ENCODE assay signal across 9 cellular contexts in genomic region chr7:117012284-117013174, GRCh38. TPM values are rescaled to one million over a fixed set of nuclear protein-coding genes. Genes with fewer than 3 reads are reported as not detected.
DNase-seq lines count a peak whose midpoint lies in the region; TF ChIP-seq lines count a peak whose summit lies in the region.
"Had no signal": no experiment of that assay in that cellular context is flagged by ENCODE, and none has a peak within 500 bp of the region (broad histone marks: within the 10 kb centered on the region; RNA-seq: fewer than 3 reads in every experiment).

No MANE protein-coding gene starts in this region.

- in situ Hi-C loops in astrocyte of the cerebellum (cut with HindIII; ENCODE audit: low sequenced_read_pairs), result no loop called here

- no peaks in the 10 kb centered on the region for H3K9me3 Mint-ChIP-seq in neural crest cell

- no peaks in the 10 kb centered on the region for H3K4me1 Mint-ChIP-seq in neural crest cell

- TF ChIP-seq CTCF in astrocyte of the cerebellum (IDR thresholded peaks at IDR 0.05; ENCODE audit: low read depth, low read length, missing control alignments), result peak; percentile 53
- TF ChIP-seq CTCF in neural crest cell (conservative IDR thresholded peaks at IDR 0.05), result peak; percentile 56

- DNase-seq in NCI-H1092 treated with DMSO at 0.1 percent for 48 hours (lab: John Stamatoyannopoulos, UW), result peak; percentile 52
- no peak for DNase-seq in NCI-H1092 (lab: John Stamatoyannopoulos, UW)
- peak; percentile 27 for DNase-seq in H7
- peak; percentile 49 for DNase-seq in M059J (ENCODE audit: low read depth)
- peak; percentile 27 for DNase-seq in astrocyte of the cerebellum (ENCODE audit: low read depth)
- no peak for DNase-seq in neural crest cell (ENCODE audit: low read depth, low spot score)
- no peak for DNase-seq in NK-92 treated with Interleukin-12 subunit alpha and Interleukin-12 subunit beta, amount 100 ng/mL, for 24 hours (lab: John Stamatoyannopoulos, UW)
- no peak for DNase-seq in midbrain (lab: John Stamatoyannopoulos, UW)

- H3K27me3 ChIP-seq in H7 (ENCODE audit: control insufficient read depth, insufficient read depth, low read length), result no peaks in the 10 kb centered on the region
- H3K27me3 ChIP-seq: BLaER1 had no signal

- H3K4me3 Mint-ChIP-seq in neural crest cell, result no peak overlapping the region

- H3K36me3 Mint-ChIP-seq in neural crest cell (ENCODE audit: low read depth), result no peaks in the 10 kb centered on the region

- H3K4me3 ChIP-seq in H7 (ENCODE audit: insufficient read depth, low read depth, low read length) (no peak overlapping the region), astrocyte of the cerebellum (ENCODE audit: low read depth, low read length) (no peak overlapping the region)
- H3K4me3 ChIP-seq: BLaER1 had no signal

- no peak overlapping the region for H3K27ac Mint-ChIP-seq in neural crest cell (ENCODE audit: unreplicated experiment)

- no peaks in the 10 kb centered on the region for H3K36me3 ChIP-seq in H7 (replicated peaks; ENCODE audit: control insufficient read depth, insufficient read depth, low read length)
- H3K36me3 ChIP-seq: BLaER1 had no signal

- H3K27me3 Mint-ChIP-seq in neural crest cell (ENCODE audit: low read depth), result no peaks in the 10 kb centered on the region

RNA-seq across cellular contexts. Expression of gene ST7, which starts 59.2 kb away (rescaled TPM):
- total RNA-seq in H7 (2014; rRNA removed; shearing (Covaris generic)), result 9.7 and 13.4 TPM in 2 replicates
- 27.2 and 36.8 TPM in 2 replicates for total RNA-seq in M059J (2014; rRNA removed; shearing (Covaris generic))
- total RNA-seq in neural crest cell, result 22.4 and 25.5 TPM in 2 replicates

Comparison
In these comparisons a context has a peak if more than half of its experiments do, and no peak if none do; other contexts are left out.
1. DNase-seq: peak in NCI-H1092 treated with DMSO at 0.1 percent for 48 hours (single experiment), H7 (single experiment), M059J (single experiment) and astrocyte of the cerebellum (single experiment); none in NCI-H1092 (single experiment), neural crest cell (single experiment), NK-92 treated with Interleukin-12 subunit alpha and Interleukin-12 subunit beta, amount 100 ng/mL, for 24 hours (single experiment) and midbrain (single experiment).